ENCODE assay signal across 26 cellular contexts in the genomic region with DNA sequence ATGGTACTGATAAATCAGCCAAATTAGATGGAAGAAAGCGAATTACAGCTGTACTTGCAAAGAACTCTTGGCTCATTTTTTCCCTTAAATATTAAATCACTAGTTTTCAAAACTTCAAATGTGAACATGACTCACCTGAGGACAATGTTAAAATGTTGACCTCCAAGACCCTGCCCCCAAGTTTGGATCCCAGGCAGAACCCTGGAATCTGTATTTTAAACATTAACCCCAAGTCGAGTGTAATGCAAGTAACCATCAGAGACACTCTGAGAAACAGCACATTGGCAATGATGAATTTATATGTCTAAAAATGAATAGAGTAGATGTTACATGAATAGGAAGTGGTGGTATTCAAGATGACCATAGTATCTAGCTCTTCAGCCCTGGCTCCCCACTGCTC. TPM values are rescaled to one million over a fixed set of nuclear protein-coding genes. Genes with fewer than 3 reads are reported as not detected.
A peak's percentile ranks its signal among the peaks of the same experiment; 100 is the strongest.
DNase-seq lines count a peak whose midpoint lies in the region; ATAC-seq, FAIRE-seq and TF ChIP-seq lines count a peak whose summit lies in the region.
"Had no signal": no experiment of that assay in that cellular context is flagged by ENCODE, and none has a peak within 500 bp of the region (broad histone marks: within the 10 kb centered on the region; RNA-seq: fewer than 3 reads in every experiment).

No MANE protein-coding gene starts in this region.

- H3F3A ChIP-seq in SK-N-SH (replicated peaks; ENCODE audit: insufficient read depth) = peaks cover 29% of the 10 kb centered on the region
- H3F3A ChIP-seq in GM23338 (replicated peaks; ENCODE audit: low read depth) = no peaks in the 10 kb centered on the region

- peaks cover 2 to 18% of the 10 kb centered on the region in 2 experiments; a peak in 3 of 4 replicates for H3K4me1 ChIP-seq in SK-N-SH (ENCODE audit: control insufficient read depth in 1 of 2, insufficient read depth in 2 of 2, low read depth in 1 of 2, low read length in 1 of 2)
- H3K4me1 ChIP-seq in GM23338 (ENCODE audit: insufficient read depth) = 0 out of 2 replicates have a peak, but pooled peaks cover 4% of the 10 kb centered on the region
- peaks cover 47% of the 10 kb centered on the region for H3K4me1 ChIP-seq in keratinocyte (ENCODE audit: control insufficient read depth, extremely low read depth, insufficient read depth, low read length)
- H3K4me1 ChIP-seq: uterus had no signal

- FAIRE-seq in keratinocyte (lab: Jason Lieb, UNC) = no peak
- FAIRE-seq: islet of Langerhans had no signal

- dilution Hi-C loops in keratinocyte (cut with MboI; ENCODE audit: extremely low pct_ligation_motif_present, low sequenced_read_pairs) = no loop called here

- no peaks in the 10 kb centered on the region for H4K20me1 ChIP-seq in SK-N-SH (ENCODE audit: insufficient read depth)
- H4K20me1 ChIP-seq in GM23338 (replicated peaks; ENCODE audit: insufficient read depth) = no peaks in the 10 kb centered on the region
- no peaks in the 10 kb centered on the region for H4K20me1 ChIP-seq in keratinocyte (ENCODE audit: control insufficient read depth, extremely low read depth, insufficient read depth, low read length)

- peaks cover 3% of the 10 kb centered on the region for H3K27me3 Mint-ChIP-seq in GM23338 (ENCODE audit: insufficient read depth, low read depth, poor library complexity)
- H3K27me3 Mint-ChIP-seq in activated CD4-positive, alpha-beta memory T cell treated with anti-CD3 and anti-CD28 coated beads, Interleukin-2, amount 10 ng/mL, durations not matched to agents 7 days and 5 days = no peaks in the 10 kb centered on the region
- H3K27me3 Mint-ChIP-seq: B cell had no signal

- no peak for TF ChIP-seq RAD21 in SK-N-SH (IDR thresholded peaks at IDR 0.05; ENCODE audit: low read length)

- no peaks in the 10 kb centered on the region for H3K36me3 ChIP-seq in SK-N-SH (replicated peaks in 1 of 2; ENCODE audit: control insufficient read depth in 1 of 2, insufficient read depth in 2 of 2, low read length in 1 of 2)
- no peaks in the 10 kb centered on the region for H3K36me3 ChIP-seq in GM23338 (ENCODE audit: insufficient read depth)
- no peaks in the 10 kb centered on the region for H3K36me3 ChIP-seq in keratinocyte (ENCODE audit: control insufficient read depth in 2 of 2, extremely low read depth in 1 of 2, insufficient read depth in 2 of 2, low read length in 2 of 2)
- H3K36me3 ChIP-seq: MG63, suprapubic skin, uterus had no signal

- H3K79me2 ChIP-seq in SK-N-SH (ENCODE audit: insufficient read depth) (peaks cover 40% of the 10 kb centered on the region), GM23338 (replicated peaks; ENCODE audit: insufficient read depth) (no peaks in the 10 kb centered on the region), keratinocyte (ENCODE audit: control insufficient read depth, insufficient read depth, low read length) (peaks cover 34% of the 10 kb centered on the region)

- ATAC-seq in SK-N-SH treated with all-trans-retinoic acid at 6 μM for 48 hours = no peak
- no peak for ATAC-seq in GM23338
- ATAC-seq in GM21528 (IDR thresholded peaks at IDR 0.05; ENCODE audit: low FRiP score, unreplicated experiment) = no peak
- ATAC-seq: Right ventricle myocardium inferior had no signal

- POLR2A ChIA-PET in SK-N-SH (lab: Yijun Ruan, JAX) = no interaction called here
- POLR2A ChIA-PET in activated CD4-positive, alpha-beta memory T cell treated with anti-CD3 and anti-CD28 coated beads, Interleukin-2, amount 10 ng/mL, durations not matched to agents 7 days and 5 days (lab: Charles Lee) = interaction anchor here (1.2 to 5.5 kb wide), 3 partner anchors 9 to 152 kb away, joined by 3 to 106 read pairs (median 5); a partner anchor contains a TSS

- H3K27me3 ChIP-seq in SK-N-SH (ENCODE audit: insufficient read depth) (no peaks in the 10 kb centered on the region), GM23338 (ENCODE audit: insufficient read depth) (no peaks in the 10 kb centered on the region), keratinocyte (ENCODE audit: control insufficient read depth, extremely low read depth, insufficient read depth, low read length) (no peaks in the 10 kb centered on the region)
- H3K27me3 ChIP-seq: MG63, suprapubic skin, uterus had no signal

- H3K9me3 ChIP-seq in SK-N-SH (no peaks in the 10 kb centered on the region), keratinocyte (ENCODE audit: control insufficient read depth, low read depth, low read length) (no peaks in the 10 kb centered on the region)
- H3K9me3 ChIP-seq: MG63, suprapubic skin, uterus had no signal

- H3K4me2 ChIP-seq in SK-N-SH (peak overlapping the region; percentile 21; the same call in 1 of the 2 replicates), GM23338 (no peak overlapping the region), keratinocyte (ENCODE audit: control insufficient read depth, extremely low read depth, insufficient read depth, low read depth, low read length) (no peak overlapping the region)

- no peak overlapping the region for H3K27ac Mint-ChIP-seq in GM23338
- H3K27ac Mint-ChIP-seq in activated CD4-positive, alpha-beta memory T cell treated with anti-CD3 and anti-CD28 coated beads, Interleukin-2, amount 10 ng/mL, durations not matched to agents 7 days and 5 days = peak overlapping the region; percentile 66
- H3K27ac Mint-ChIP-seq: B cell had no signal

- H3K9ac ChIP-seq in SK-N-SH (no peak overlapping the region), keratinocyte (ENCODE audit: control insufficient read depth, extremely low read depth, insufficient read depth, low read length) (no peak overlapping the region)

- TF ChIP-seq CTCF in SK-N-SH (IDR thresholded peaks at IDR 0.05) (no peak), GM23338 (conservative IDR thresholded peaks at IDR 0.05; ENCODE audit: low read depth in 2 of 2) (no peak), keratinocyte (optimal IDR thresholded peaks at IDR 0.05 in 1 of 3, IDR thresholded peaks at IDR 0.05 in 1 of 3, conservative IDR thresholded peaks at IDR 0.05 in 1 of 3; ENCODE audit: extremely low read depth in 1 of 3, insufficient read depth in 2 of 3, low read length in 3 of 3) (no peak)

- TF ChIP-seq EP300 in SK-N-SH (IDR thresholded peaks at IDR 0.05; ENCODE audit: borderline replicate concordance in 1 of 2, low read depth in 1 of 2, low read length in 1 of 2) = no peak

- H3K4me3 Mint-ChIP-seq in GM23338 = no peak overlapping the region
- peak overlapping the region; percentile 2 for H3K4me3 Mint-ChIP-seq in activated CD4-positive, alpha-beta memory T cell treated with anti-CD3 and anti-CD28 coated beads, Interleukin-2, amount 10 ng/mL, durations not matched to agents 7 days and 5 days
- H3K4me3 Mint-ChIP-seq: B cell had no signal

- WGBS in SK-N-SH (ENCODE audit: low lambda C conversion rate) = 76% methylated on average over 2 of the region's 2 CpGs

- H3K4me3 ChIP-seq in SK-N-SH (ENCODE audit: low read depth in 2 of 2, low read length in 1 of 2) (no peak overlapping the region), GM23338 (no peak overlapping the region), keratinocyte (ENCODE audit: control insufficient read depth in 2 of 3, extremely low read depth in 1 of 3, insufficient read depth in 2 of 3, low read depth in 1 of 3, low read length in 3 of 3) (no peak overlapping the region)
- H3K4me3 ChIP-seq: lung, MG63, suprapubic skin, uterus had no signal

- DNase-seq in SK-N-SH = no peak
- peak; percentile 16 for DNase-seq in GM23338 (ENCODE audit: low spot score)
- no peak for DNase-seq in activated CD4-positive, alpha-beta memory T cell treated with anti-CD3 and anti-CD28 coated beads, Interleukin-2, amount 10 ng/mL, durations not matched to agents 7 days and 5 days
- DNase-seq in keratinocyte (ENCODE audit: low read depth, low spot score) = no peak
- DNase-seq in A172 (ENCODE audit: low spot score) = no peak
- no peak for DNase-seq in DMS53 treated with DMSO at 0.1 percent for 48 hours (lab: John Stamatoyannopoulos, UW; ENCODE audit: unreplicated experiment)
- DNase-seq: activated gamma-delta T cell, caudate nucleus, EL, foreskin fibroblast, HFFc6, hippocampal formation, MG63, NCI-H1417 treated with DMSO at 0.1 percent for 48 hours, NCI-H524 treated with DMSO at 0.1 percent for 48 hours, nucleus accumbens, uterus had no signal

- no peaks in the 10 kb centered on the region for H3K9me2 ChIP-seq in SK-N-SH
- no peaks in the 10 kb centered on the region for H3K9me2 ChIP-seq in GM23338 (ENCODE audit: insufficient read depth)

- no peaks in the 10 kb centered on the region for H3K36me3 Mint-ChIP-seq in GM23338 (ENCODE audit: low read depth)
- H3K36me3 Mint-ChIP-seq in activated CD4-positive, alpha-beta memory T cell treated with anti-CD3 and anti-CD28 coated beads, Interleukin-2, amount 10 ng/mL, durations not matched to agents 7 days and 5 days (ENCODE audit: low read depth) = no peaks in the 10 kb centered on the region

- H3K9me3 Mint-ChIP-seq in GM23338 = no peaks in the 10 kb centered on the region
- no peaks in the 10 kb centered on the region for H3K9me3 Mint-ChIP-seq in activated CD4-positive, alpha-beta memory T cell treated with anti-CD3 and anti-CD28 coated beads, Interleukin-2, amount 10 ng/mL, durations not matched to agents 7 days and 5 days
- H3K9me3 Mint-ChIP-seq: HFFc6 had no signal

- peaks cover 2% of the 10 kb centered on the region; the same call in 1 of the 3 replicates for H3K4me1 Mint-ChIP-seq in GM23338
- peaks cover 59% of the 10 kb centered on the region for H3K4me1 Mint-ChIP-seq in activated CD4-positive, alpha-beta memory T cell treated with anti-CD3 and anti-CD28 coated beads, Interleukin-2, amount 10 ng/mL, durations not matched to agents 7 days and 5 days

- no peaks in the 10 kb centered on the region for H3K9me1 ChIP-seq in keratinocyte (ENCODE audit: control insufficient read depth, extremely low read depth, insufficient read depth, low read length)

- H2AFZ ChIP-seq in SK-N-SH (ENCODE audit: low read depth) = peak overlapping the region; percentile 50
- no peak overlapping the region for H2AFZ ChIP-seq in GM23338
- peak overlapping the region; percentile 37 for H2AFZ ChIP-seq in keratinocyte (ENCODE audit: control insufficient read depth, low read length)

- CTCF ChIA-PET in SK-N-SH (lab: Yijun Ruan, JAX) = interaction anchor here (0.8 to 4.5 kb wide), 4 partner anchors 142 to 261 kb away, joined by 3 to 36 read pairs (median 17); no protein-coding TSS in a partner anchor
- CTCF ChIA-PET in activated CD4-positive, alpha-beta memory T cell treated with anti-CD3 and anti-CD28 coated beads, Interleukin-2, amount 10 ng/mL, durations not matched to agents 7 days and 5 days (lab: Charles Lee) = interaction anchor here (1.2 to 5.6 kb wide), 4 partner anchors 9 to 153 kb away, joined by 3 to 130 read pairs (median 24); a partner anchor contains a TSS

- H3K27ac ChIP-seq in SK-N-SH (ENCODE audit: low read depth in 2 of 2, low read length in 1 of 2) = peak overlapping the region in 1 of 2 experiments; percentile 75; a peak in 1 of 4 replicates
- H3K27ac ChIP-seq in GM23338 (ENCODE audit: low read depth) = no peak overlapping the region
- no peak overlapping the region for H3K27ac ChIP-seq in keratinocyte (ENCODE audit: control insufficient read depth, insufficient read depth, low read length)
- H3K27ac ChIP-seq: 22Rv1, HL-60, suprapubic skin had no signal

RNA-seq across cellular contexts. Expression of a gene that starts 2.3 kb away (rescaled TPM):
- polyA plus RNA-seq in SK-N-SH (2012; rRNA removed) (25.8 and 30.9 TPM in 2 replicates), GM23338 (2016; fragmentation: Nextera tagmentation; extraction: Ambion mirVana) (0.17 TPM in 1 of 2 replicates, not detected in the other), keratinocyte (15.5 to 36.3 TPM (median 18.9 TPM) in 3 replicates)
- 28.2 and 30.3 TPM in 2 replicates for polyA plus RNA-seq in SK-N-SH (2012; cell fraction: cytosol; rRNA removed)
- 24.6 and 47.3 TPM in 2 replicates for polyA plus RNA-seq in SK-N-SH (2012; cell fraction: nucleus; rRNA removed)
- not detected in 2 replicates for total RNA-seq in GM23338 (2014; rRNA removed; shearing (Covaris generic))
- 10 to 100 TPM; 12.4 to 12.6 TPM for total RNA-seq in activated CD4-positive, alpha-beta memory T cell treated with anti-CD3 and anti-CD28 coated beads, Interleukin-2, amount 10 ng/mL, durations not matched to agents 7 days and 5 days
- polyA plus RNA-seq in keratinocyte (2011; ENCODE audit: low read depth) = 6.5 TPM
- polyA plus RNA-seq in keratinocyte (2011; cell fraction: cytosol; rRNA removed) = 5.3 and 9.9 TPM in 2 replicates
- polyA plus RNA-seq in keratinocyte (2011; cell fraction: nucleus; rRNA removed) = 27.2 and 41.4 TPM in 2 replicates
- 2.8 and 14.6 TPM in 2 replicates for polyA plus RNA-seq in keratinocyte (2012; ENCODE audit: low replicate concordance)
- polyA minus RNA-seq in keratinocyte = 7.4 to 35.5 TPM (median 7.6 TPM) in 3 replicates
- polyA minus RNA-seq in keratinocyte (2011; cell fraction: cytosol; rRNA and poly(A)+ RNA removed) = 3.6 TPM
- 7.8 and 21.7 TPM in 2 replicates for polyA minus RNA-seq in keratinocyte (2011; cell fraction: nucleus; rRNA and poly(A)+ RNA removed)
- total RNA-seq in A172 (2014; rRNA removed; shearing (Covaris generic)) = 1.4 and 2.2 TPM in 2 replicates

RNA-seq across cellular contexts. Expression of a gene that starts 10.3 kb away (rescaled TPM):
- polyA plus RNA-seq in SK-N-SH (2012; rRNA removed) = 11.4 and 13.1 TPM in 2 replicates
- 19.4 and 23.2 TPM in 2 replicates for polyA plus RNA-seq in SK-N-SH (2012; cell fraction: cytosol; rRNA removed)
- 3.1 and 5.8 TPM in 2 replicates for polyA plus RNA-seq in SK-N-SH (2012; cell fraction: nucleus; rRNA removed)
- total RNA-seq in GM23338 (2014; rRNA removed; shearing (Covaris generic)) = 13.1 and 18.2 TPM in 2 replicates
- polyA plus RNA-seq in GM23338 (2016; fragmentation: Nextera tagmentation; extraction: Ambion mirVana) = 31.5 and 33.1 TPM in 2 replicates
- total RNA-seq in activated CD4-positive, alpha-beta memory T cell treated with anti-CD3 and anti-CD28 coated beads, Interleukin-2, amount 10 ng/mL, durations not matched to agents 7 days and 5 days = 10 to 100 TPM; 32.0 TPM
- 16.9 to 35.2 TPM (median 28.6 TPM) in 3 replicates for polyA plus RNA-seq in keratinocyte
- 2.9 TPM for polyA plus RNA-seq in keratinocyte (2011; ENCODE audit: low read depth)
- polyA plus RNA-seq in keratinocyte (2011; cell fraction: cytosol; rRNA removed) = 23.3 and 35.5 TPM in 2 replicates
- 10.1 and 11.4 TPM in 2 replicates for polyA plus RNA-seq in keratinocyte (2011; cell fraction: nucleus; rRNA removed)
- polyA plus RNA-seq in keratinocyte (2012; ENCODE audit: low replicate concordance) = 20.4 and 41.0 TPM in 2 replicates
- polyA minus RNA-seq in keratinocyte = 0.72 to 7.6 TPM (median 3.5 TPM) in 3 replicates
- polyA minus RNA-seq in keratinocyte (2011; cell fraction: cytosol; rRNA and poly(A)+ RNA removed) = 14.0 TPM
- polyA minus RNA-seq in keratinocyte (2011; cell fraction: nucleus; rRNA and poly(A)+ RNA removed) = 4.0 and 4.2 TPM in 2 replicates
- total RNA-seq in A172 (2014; rRNA removed; shearing (Covaris generic)) = 11.5 and 25.2 TPM in 2 replicates
